Comparison of ENCODE assay signal across 22 cellular contexts in the genomic region with DNA sequence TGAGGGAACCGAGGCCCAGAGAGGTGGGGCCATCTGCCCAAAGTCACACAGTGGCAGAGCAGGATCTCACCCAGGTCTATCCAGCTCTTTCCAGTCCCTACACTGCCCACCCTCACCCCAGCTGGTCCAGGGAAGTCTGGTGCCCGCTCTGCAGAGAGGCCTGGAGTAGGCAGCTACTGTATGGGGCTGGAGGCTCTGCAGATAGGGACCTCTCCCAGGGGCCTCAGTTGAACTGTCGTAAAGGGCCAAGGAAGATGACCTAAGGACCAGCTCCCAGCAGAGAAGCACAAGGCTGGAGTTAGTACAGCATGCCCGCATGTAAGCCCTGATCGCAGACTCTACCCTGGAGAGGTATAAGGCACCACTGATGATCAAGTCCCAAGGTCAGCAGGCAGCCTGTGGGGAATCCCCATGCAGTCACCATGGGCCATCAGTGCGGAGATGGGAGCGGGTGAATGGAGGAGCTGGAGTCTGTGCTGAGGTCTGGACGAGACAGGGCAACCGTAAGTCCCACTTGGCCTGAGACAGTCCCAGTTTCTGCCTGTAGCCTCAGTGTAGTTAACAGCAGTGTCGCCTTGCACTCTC.
DNase-seq lines count a peak whose midpoint lies in the region; ATAC-seq and TF ChIP-seq lines count a peak whose summit lies in the region.
"Had no signal": no experiment of that assay in that cellular context is flagged by ENCODE, and none has a peak within 500 bp of the region (broad histone marks: within the 10 kb centered on the region; RNA-seq: fewer than 3 reads in every experiment).

No MANE protein-coding gene starts in this region.

- H3K4me3 ChIP-seq in heart right ventricle (no peak overlapping the region), Peyer's patch (no peak overlapping the region), aorta (ENCODE audit: low read length in 2 of 2) (no peak overlapping the region)
- H3K4me3 ChIP-seq: GM23338, HAP-1 had no signal

- TF ChIP-seq CTCF in heart right ventricle (IDR thresholded peaks at IDR 0.05): no peak
- TF ChIP-seq CTCF in Peyer's patch (IDR thresholded peaks at IDR 0.05): no peak

- H3K27me3 ChIP-seq in heart right ventricle (peaks cover 0 to 16% (median 0%) of the 10 kb centered on the region in 7 donors), Peyer's patch (no peaks in the 10 kb centered on the region), aorta (ENCODE audit: control insufficient read depth in 1 of 2, insufficient read depth in 2 of 2, low read length in 1 of 2) (no peaks in the 10 kb centered on the region)

- no peak for TF ChIP-seq POLR2A in Peyer's patch (IDR thresholded peaks at IDR 0.05)

- no peaks in the 10 kb centered on the region for H3K9me3 ChIP-seq in heart right ventricle
- no peaks in the 10 kb centered on the region for H3K9me3 ChIP-seq in Peyer's patch
- no peaks in the 10 kb centered on the region for H3K9me3 ChIP-seq in aorta (ENCODE audit: control insufficient read depth, low read length)
- H3K9me3 ChIP-seq: HAP-1, SK-N-SH had no signal

- no peaks in the 10 kb centered on the region for H3K36me3 ChIP-seq in heart right ventricle
- no peaks in the 10 kb centered on the region for H3K36me3 ChIP-seq in Peyer's patch
- no peaks in the 10 kb centered on the region for H3K36me3 ChIP-seq in aorta (ENCODE audit: control insufficient read depth in 1 of 2, insufficient read depth in 2 of 2, low read length in 1 of 2)
- H3K36me3 ChIP-seq: HAP-1 had no signal

- H3K27ac ChIP-seq in heart right ventricle (no peak overlapping the region), Peyer's patch (no peak overlapping the region), aorta (ENCODE audit: low read depth in 1 of 2, low read length in 2 of 2) (no peak overlapping the region)
- H3K27ac ChIP-seq: HL-60, RWPE1 had no signal

- WGBS in heart right ventricle, 2 donors: 85 to 87% methylated on average over 10 of the region's 10 CpGs
- 87 to 89% methylated on average over 10 of the region's 10 CpGs for WGBS in aorta, 2 donors

- H3K4me1 ChIP-seq in heart right ventricle (peaks cover 0 to 4% (median 0%) of the 10 kb centered on the region in 9 donors), Peyer's patch (no peaks in the 10 kb centered on the region), aorta (ENCODE audit: control insufficient read depth in 1 of 2, insufficient read depth in 2 of 2, low read length in 2 of 2) (no peaks in the 10 kb centered on the region)
- H3K4me1 ChIP-seq: HAP-1 had no signal

- intact Hi-C loops in Right ventricle myocardium inferior (cut with DNase I) (no loop called here), heart right ventricle (cut with DNase I) (no loop called here), posterior vena cava (cut with DNase I) (no loop called here), aorta (cut with DNase I) (no loop called here)

- DNase-seq in Right ventricle myocardium inferior (ENCODE audit: missing footprints) (peak; percentile 37), heart right ventricle (no peak), Peyer's patch (peak in 2 of 3 donors; percentile 19 to 26), posterior vena cava (ENCODE audit: low spot score) (peak; percentile 29), aorta (peak; percentile 17 to 31)
- DNase-seq: HFFc6, Karpas-422, NCI-H1092, NCI-H1417 treated with DMSO at 0.1 percent for 48 hours, NCI-H1694 treated with DMSO at 0.1 percent for 48 hours, NCI-H2081 treated with DMSO at 0.1 percent for 48 hours, NCI-H2171, NCI-H226, NCI-H510A, NCI-H69, SK-N-SH had no signal

- no peak for ATAC-seq in Right ventricle myocardium inferior
- ATAC-seq in heart right ventricle: no peak
- peak; percentile 20 for ATAC-seq in aorta (ENCODE audit: low FRiP score)
- no peak for ATAC-seq in GM21786 (IDR thresholded peaks at IDR 0.05; ENCODE audit: unreplicated experiment)
- ATAC-seq in GM18907 (IDR thresholded peaks at IDR 0.05; ENCODE audit: unreplicated experiment): no peak
- ATAC-seq: GM23338 had no signal

Comparison
In these comparisons a context has a peak if more than half of its experiments do, and no peak if none do; other contexts are left out.
1. DNase-seq: peak in Right ventricle myocardium inferior (single experiment), Peyer's patch (2 of 3), posterior vena cava (single experiment) and aorta (2 of 2); none in heart right ventricle (0 of 2).